Comparison of ENCODE assay signal across 27 cellular contexts in the genomic region with DNA sequence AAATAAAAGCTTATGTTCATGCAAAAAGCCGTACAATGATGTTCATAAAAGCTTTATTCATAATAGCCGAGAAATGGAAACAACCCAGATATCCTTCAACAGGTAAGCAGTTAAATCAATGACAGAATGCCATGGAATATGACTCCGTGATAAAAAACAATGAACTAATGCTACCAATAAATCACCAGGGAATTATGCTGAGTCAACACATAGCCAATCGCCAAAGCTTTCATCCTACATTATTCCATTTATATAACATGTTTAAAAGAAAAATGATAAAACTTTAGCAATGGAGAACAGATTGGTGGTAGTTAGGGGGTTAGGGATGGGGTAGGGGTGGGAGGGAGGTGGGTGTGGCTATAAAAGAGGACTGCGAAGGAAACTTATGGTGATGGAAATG.
"Had no signal": no experiment of that assay in that cellular context is flagged by ENCODE, and none has a peak within 500 bp of the region (broad histone marks: within the 10 kb centered on the region; RNA-seq: fewer than 3 reads in every experiment).

No MANE protein-coding gene starts in this region.

- H3K27me3 Mint-ChIP-seq: effector memory CD8-positive, alpha-beta T cell had no signal

- FAIRE-seq: endometrium, islet of Langerhans, keratinocyte had no signal

- H3K9me3 ChIP-seq: colonic mucosa, esophagus squamous epithelium, gastrocnemius medialis, heart right ventricle, left lung, lower lobe of right lung had no signal

- H3K36me3 ChIP-seq: colonic mucosa, esophagus squamous epithelium, gastrocnemius medialis, heart right ventricle, left lung, lower lobe of right lung had no signal

- ATAC-seq: effector memory CD8-positive, alpha-beta T cell; esophagus mucosa; gastrocnemius medialis; heart right ventricle; left cardiac atrium; left lung; left ventricle myocardium superior; lower lobe of right lung; naive thymus-derived CD4-positive, alpha-beta T cell had no signal

- H3K9me3 Mint-ChIP-seq: dendritic cell treated with granulocyte-macrophage colony-stimulating factor and Interleukin-4, amounts not matched to agents 40 ng/mL and 50 ng/mL, for 4 days; effector memory CD8-positive, alpha-beta T cell; endodermal cell had no signal

- H3K4me3 Mint-ChIP-seq: dendritic cell treated with granulocyte-macrophage colony-stimulating factor and Interleukin-4, amounts not matched to agents 40 ng/mL and 50 ng/mL, for 4 days; effector memory CD8-positive, alpha-beta T cell; endodermal cell; naive thymus-derived CD4-positive, alpha-beta T cell had no signal

- DNase-seq: colonic mucosa; cortex of kidney; effector CD8-positive, alpha-beta T cell; effector memory CD8-positive, alpha-beta T cell; endodermal cell; erythroblast; esophagus squamous epithelium; foreskin fibroblast; foreskin melanocyte; gastrocnemius medialis; glutamatergic neuron; head of caudate nucleus; heart right ventricle; hippocampal formation; left cardiac atrium; left lung; left ventricle myocardium superior; lower lobe of right lung; mesenchymal stem cell; midbrain; naive thymus-derived CD4-positive, alpha-beta T cell had no signal

- H3K27ac Mint-ChIP-seq: dendritic cell treated with granulocyte-macrophage colony-stimulating factor and Interleukin-4, amounts not matched to agents 40 ng/mL and 50 ng/mL, for 4 days; effector memory CD8-positive, alpha-beta T cell; endodermal cell; naive thymus-derived CD4-positive, alpha-beta T cell had no signal

- H3K36me3 Mint-ChIP-seq: naive thymus-derived CD4-positive, alpha-beta T cell had no signal

- H3K27me3 ChIP-seq: colonic mucosa, esophagus squamous epithelium, gastrocnemius medialis, heart right ventricle, left lung had no signal

- H3K4me1 Mint-ChIP-seq: naive thymus-derived CD4-positive, alpha-beta T cell had no signal

- H3K27ac ChIP-seq: colonic mucosa, epithelial cell of prostate, esophagus squamous epithelium, gastrocnemius medialis, heart right ventricle, left lung, lower lobe of right lung had no signal

- H3K4me3 ChIP-seq: colonic mucosa, esophagus squamous epithelium, gastrocnemius medialis, heart right ventricle, left lung, lower lobe of right lung had no signal

- H3K4me1 ChIP-seq: colonic mucosa, heart right ventricle, left lung had no signal
